Comparison of ENCODE assay signal across 24 cellular contexts in the genomic region with DNA sequence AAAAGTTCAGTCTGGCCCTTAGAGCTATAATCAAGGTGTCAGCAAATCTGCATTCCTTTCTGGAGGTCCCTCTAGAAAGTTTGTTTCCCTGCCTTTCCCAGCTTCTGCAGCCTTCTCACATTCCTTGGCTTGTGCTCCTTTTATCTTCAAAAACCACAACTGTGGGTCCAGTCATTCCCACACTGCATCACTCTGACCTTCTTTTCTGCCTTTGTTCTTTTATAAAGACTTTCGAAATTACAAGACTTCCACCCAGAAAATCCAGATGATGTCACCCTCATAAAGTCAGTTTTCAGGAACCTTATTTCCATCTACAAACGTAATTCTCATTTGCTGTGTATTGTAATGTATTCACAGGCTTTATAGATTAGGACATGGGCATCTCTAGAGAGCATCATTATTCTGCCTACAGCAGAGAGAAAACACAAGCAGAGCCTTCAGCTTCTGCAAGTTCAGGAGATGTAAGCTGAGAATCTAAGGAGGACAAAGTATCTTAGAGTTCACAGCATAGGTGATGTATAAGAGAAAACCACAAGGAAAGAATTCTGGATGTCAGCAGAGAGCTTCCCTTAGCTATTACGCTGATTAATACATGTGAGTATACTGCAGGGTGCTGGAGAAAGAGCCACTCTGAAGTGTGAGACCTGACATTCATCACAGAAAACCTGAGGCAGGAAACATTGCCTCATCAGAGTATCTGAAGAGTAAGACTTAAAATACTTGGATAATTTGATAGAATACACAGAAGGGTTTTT.
DNase-seq lines count a peak whose midpoint lies in the region; ATAC-seq, FAIRE-seq and TF ChIP-seq lines count a peak whose summit lies in the region.
"Had no signal": no experiment of that assay in that cellular context is flagged by ENCODE, and none has a peak within 500 bp of the region (broad histone marks: within the 10 kb centered on the region; RNA-seq: fewer than 3 reads in every experiment).

No MANE protein-coding gene starts in this region.

- H3F3A ChIP-seq in PC-3 (ENCODE audit: low read length, unreplicated experiment): no peaks in the 10 kb centered on the region

- no peak overlapping the region for H3K14ac ChIP-seq in mesenchymal stem cell (ENCODE audit: low read length in 2 of 2)

- H3K9ac ChIP-seq in PC-3 (ENCODE audit: low read length) (no peak overlapping the region), mesenchymal stem cell (ENCODE audit: low read length) (no peak overlapping the region)

- no peaks in the 10 kb centered on the region for H3K79me2 ChIP-seq in PC-3 (ENCODE audit: low read length)

- BruUV-seq in PC-3 (replicated peaks; lab: Mats Ljungman, UMichigan): no TSS peak

- POLR2A ChIA-PET in PC-3 (lab: Charles Lee; ENCODE audit: unreplicated experiment): no interaction called here

- H4K8ac ChIP-seq in mesenchymal stem cell (ENCODE audit: low read length): no peak overlapping the region

- H3K4me2 ChIP-seq in PC-3 (ENCODE audit: low read length): no peak overlapping the region
- no peak overlapping the region for H3K4me2 ChIP-seq in mesenchymal stem cell (ENCODE audit: low read length, poor library complexity, severe bottlenecking)

- no peak overlapping the region for H2AK5ac ChIP-seq in mesenchymal stem cell (ENCODE audit: low read length, severe bottlenecking)

- H3K4ac ChIP-seq in mesenchymal stem cell (ENCODE audit: low read depth in 1 of 2, low read length in 2 of 2): no peak overlapping the region

- H2BK120ac ChIP-seq in mesenchymal stem cell (ENCODE audit: low read depth, low read length): no peak overlapping the region

- 0 out of 2 replicates have a peak, but pooled peaks cover 3% of the 10 kb centered on the region for H3K9me3 ChIP-seq in PC-3 (ENCODE audit: low read length)
- peaks cover 6% of the 10 kb centered on the region for H3K9me3 ChIP-seq in mesenchymal stem cell (ENCODE audit: control insufficient read depth, low read length)
- H3K9me3 ChIP-seq: pancreas, sigmoid colon had no signal

- no peak for FAIRE-seq in urothelium cell line (lab: Jason Lieb, UNC)
- FAIRE-seq: G401.6, H54, islet of Langerhans, pancreas had no signal

- no peaks in the 10 kb centered on the region for H4K20me1 ChIP-seq in PC-3 (ENCODE audit: low read length)

- intact Hi-C loops in PC-3 (cut with micrococcal nuclease): no loop called here

- H2BK5ac ChIP-seq in mesenchymal stem cell (ENCODE audit: low read depth, low read length, poor library complexity, severe bottlenecking): no peak overlapping the region

- H4K91ac ChIP-seq in mesenchymal stem cell (ENCODE audit: low read length): no peak overlapping the region

- H3K36me3 ChIP-seq in PC-3 (ENCODE audit: low read depth, low read length): no peaks in the 10 kb centered on the region
- no peaks in the 10 kb centered on the region for H3K36me3 ChIP-seq in mesenchymal stem cell (ENCODE audit: control insufficient read depth in 1 of 2, insufficient read depth in 2 of 2, low read depth in 1 of 2, low read length in 2 of 2)
- H3K36me3 ChIP-seq: cardiac muscle cell, pancreas, sigmoid colon had no signal

- TF ChIP-seq CTCF in PC-3 (conservative IDR thresholded peaks at IDR 0.05; ENCODE audit: low read depth, low read length) (no peak), cardiac fibroblast (IDR thresholded peaks at IDR 0.05; ENCODE audit: low read depth, low read length) (no peak)

- H3K27ac ChIP-seq in PC-3 (ENCODE audit: low read length): no peak overlapping the region
- no peak overlapping the region for H3K27ac ChIP-seq in mesenchymal stem cell (ENCODE audit: low read length, poor library complexity, severe bottlenecking)
- H3K27ac ChIP-seq: cardiac muscle cell, pancreas, RWPE1, sigmoid colon had no signal

- no peak overlapping the region for H3K18ac ChIP-seq in mesenchymal stem cell (ENCODE audit: low read depth in 1 of 2, low read length in 2 of 2)

- H3K27me3 ChIP-seq in PC-3 (ENCODE audit: low read length) (no peaks in the 10 kb centered on the region), mesenchymal stem cell (ENCODE audit: control insufficient read depth in 1 of 2, insufficient read depth in 1 of 2, low read length in 2 of 2) (no peaks in the 10 kb centered on the region)
- H3K27me3 ChIP-seq: cardiac muscle cell, pancreas, sigmoid colon had no signal

- no peaks in the 10 kb centered on the region for H3K4me1 ChIP-seq in PC-3 (ENCODE audit: insufficient read depth, low read length)
- H3K4me1 ChIP-seq in mesenchymal stem cell (ENCODE audit: control insufficient read depth, insufficient read depth, low read depth, low read length): no peaks in the 10 kb centered on the region
- H3K4me1 ChIP-seq: pancreas, sigmoid colon had no signal

- no peaks in the 10 kb centered on the region for H3K79me1 ChIP-seq in mesenchymal stem cell (replicated peaks; ENCODE audit: low read length, poor library complexity, severe bottlenecking)

- 38% methylated on average over 2 of the region's 3 CpGs for WGBS in mesenchymal stem cell

- H3K9me2 ChIP-seq in PC-3 (replicated peaks; ENCODE audit: low read length): no peaks in the 10 kb centered on the region

- no peak overlapping the region for H3K23ac ChIP-seq in mesenchymal stem cell (ENCODE audit: low read length in 2 of 2)

- ATAC-seq in PC-3: no peak; the same call in 1 of the 2 replicates
- ATAC-seq: activated CD4-positive, CD25-positive, alpha-beta regulatory T cell treated with anti-CD3 and anti-CD28 coated beads, Interleukin-2, amount 50 U/mL, for 24 hours; activated CD8-positive, alpha-beta T cell treated with anti-CD3 and anti-CD28 coated beads for 36 hours; activated naive CD8-positive, alpha-beta T cell treated with anti-CD3 and anti-CD28 coated beads, Interleukin-2, amount 50 U/mL, for 24 hours had no signal

- CTCF ChIA-PET in PC-3 (lab: Charles Lee): no interaction called here

- no peak overlapping the region for H2BK15ac ChIP-seq in mesenchymal stem cell (ENCODE audit: low read depth, poor library complexity, severe bottlenecking)

- H2AFZ ChIP-seq in PC-3 (ENCODE audit: low read length) (no peak overlapping the region), mesenchymal stem cell (ENCODE audit: low read depth, low read length) (no peak overlapping the region)

- no peak overlapping the region for H2BK12ac ChIP-seq in mesenchymal stem cell (ENCODE audit: low read length in 2 of 2)

- H3K4me3 ChIP-seq in PC-3 (ENCODE audit: low read length) (no peak overlapping the region), cardiac fibroblast (replicated peaks in 1 of 2; ENCODE audit: low read depth in 2 of 2, low read length in 2 of 2) (no peak overlapping the region), mesenchymal stem cell (ENCODE audit: insufficient read depth in 1 of 2, low read depth in 1 of 2, low read length in 2 of 2) (no peak overlapping the region)
- H3K4me3 ChIP-seq: cardiac muscle cell, pancreas, sigmoid colon had no signal

- DNase-seq in PC-3 (peak; percentile 7), cardiac fibroblast (ENCODE audit: low read depth in 2 of 2) (peak; percentile 63 to 86), left kidney (ENCODE audit: low read depth, low spot score) (peak; percentile 42), urothelium cell line (ENCODE audit: low spot score) (peak; percentile 36), NCI-H1694 treated with DMSO at 0.1 percent for 48 hours (lab: John Stamatoyannopoulos, UW) (no peak), RPMI8226 (no peak), mesenchymal stem cell (no peak)
- DNase-seq: activated CD8-positive, alpha-beta T cell treated with anti-CD3 and anti-CD28 coated beads for 36 hours; activated gamma-delta T cell; activated naive CD8-positive, alpha-beta T cell treated with anti-CD3 and anti-CD28 coated beads, Interleukin-2, amount 50 U/mL, for 24 hours; activated T-cell treated with anti-CD3 and anti-CD28 coated beads for 4 hours; CD4-positive, alpha-beta T cell; DMS153; IMR-90; NCI-H2081 treated with DMSO at 0.1 percent for 48 hours; pancreas; sigmoid colon; substantia nigra had no signal

Comparison
In these comparisons a context has a peak if more than half of its experiments do, and no peak if none do; other contexts are left out.
1. DNase-seq: peak in PC-3 (single experiment), cardiac fibroblast (2 of 2), left kidney (single experiment) and urothelium cell line (single experiment); none in NCI-H1694 treated with DMSO at 0.1 percent for 48 hours (single experiment), RPMI8226 (single experiment) and mesenchymal stem cell (single experiment).